In genomic region chr12:93135286-93136239, GRCh38 we compare ENCODE assay signal across 1 cellular context.
TF ChIP-seq lines count a peak whose summit lies in the region.

No MANE protein-coding gene starts in this region.

TF ChIP-seq in HepG2, 621 proteins besides CTCF, POLR2A, EP300 and RAD21 (continued from another document):
- peak; percentile 96 for TF ChIP-seq PAXIP1 (CRISPR knock-in tag; conservative IDR thresholded peaks at IDR 0.05)
- peak; percentile 66; the same call in 1 of the 2 replicates for TF ChIP-seq ZNF281 (CRISPR knock-in tag; IDR thresholded peaks at IDR 0.05; ENCODE audit: borderline replicate concordance)
- 0 out of 2 replicates have a peak, but pooled peaks have one; percentile 5 for TF ChIP-seq NKX3-1 (CRISPR knock-in tag; IDR thresholded peaks at IDR 0.05)
- peak in 1 of 2 experiments; percentile 1; a peak in 1 of 4 replicates for TF ChIP-seq NR2F1 (CRISPR knock-in tag; IDR thresholded peaks at IDR 0.05)
- peak; percentile 84 for TF ChIP-seq NR2F6 (IDR thresholded peaks at IDR 0.05)
- no peak for TF ChIP-seq NR2F6 (CRISPR knock-in tag; IDR thresholded peaks at IDR 0.05)
- no peak for TF ChIP-seq ZNF17 (CRISPR knock-in tag; IDR thresholded peaks at IDR 0.05)
- TF ChIP-seq SAP130 (CRISPR knock-in tag; IDR thresholded peaks at IDR 0.05; ENCODE audit: low read depth), result peak; percentile 57
- TF ChIP-seq ESRRA (CRISPR knock-in tag; IDR thresholded peaks at IDR 0.05; ENCODE audit: low read depth), result no peak
- peak; percentile 43 for TF ChIP-seq CEBPG (CRISPR knock-in tag; IDR thresholded peaks at IDR 0.05)
- peak; percentile 50 for TF ChIP-seq HNF1A (IDR thresholded peaks at IDR 0.05; ENCODE audit: low read depth)
- TF ChIP-seq HNF1A (CRISPR knock-in tag; IDR thresholded peaks at IDR 0.05; ENCODE audit: borderline replicate concordance), result peak; percentile 49; the same call in 1 of the 2 replicates
- TF ChIP-seq ZNF597 (CRISPR knock-in tag; IDR thresholded peaks at IDR 0.05), result no peak
- TF ChIP-seq POLR2G (IDR thresholded peaks at IDR 0.05; ENCODE audit: low read depth, low read length), result 0 out of 2 replicates have a peak, but pooled peaks have one; percentile 31
- 0 out of 2 replicates have a peak, but pooled peaks have one; percentile 23 for TF ChIP-seq ZBTB34 (CRISPR knock-in tag; IDR thresholded peaks at IDR 0.05)
- peak; percentile 86 for TF ChIP-seq TBX2 (CRISPR knock-in tag; IDR thresholded peaks at IDR 0.05; ENCODE audit: borderline replicate concordance)
- 0 out of 2 replicates have a peak, but pooled peaks have one; percentile 2 for TF ChIP-seq GMEB1 (CRISPR knock-in tag; IDR thresholded peaks at IDR 0.05; ENCODE audit: borderline replicate concordance)
- 0 out of 2 replicates have a peak, but pooled peaks have one; percentile 5 for TF ChIP-seq ZNF770 (CRISPR knock-in tag; IDR thresholded peaks at IDR 0.05)
- TF ChIP-seq ZNF101 (CRISPR knock-in tag; IDR thresholded peaks at IDR 0.05; ENCODE audit: borderline replicate concordance, low read depth), result no peak
